Comparison of ENCODE assay signal across 20 cellular contexts in genomic region chr6:23983691-23984090, GRCh38.
DNase-seq lines count a peak whose midpoint lies in the region; ATAC-seq, FAIRE-seq and TF ChIP-seq lines count a peak whose summit lies in the region.
"Had no signal": no experiment of that assay in that cellular context is flagged by ENCODE, and none has a peak within 500 bp of the region (broad histone marks: within the 10 kb centered on the region; RNA-seq: fewer than 3 reads in every experiment).

No MANE protein-coding gene starts in this region.

- H3K79me2 ChIP-seq in H1 (ENCODE audit: control insufficient read depth in 1 of 2, insufficient read depth in 2 of 2, low read length in 2 of 2): no peaks in the 10 kb centered on the region

- DNase-seq in NCI-H748 (lab: John Stamatoyannopoulos, UW; ENCODE audit: unreplicated experiment) (peak; percentile 12), NCI-H748 treated with DMSO at 0.1 percent for 48 hours (lab: John Stamatoyannopoulos, UW) (no peak), H1 (ENCODE audit: low read depth in 1 of 2, low spot score in 2 of 2) (no peak), left colon (no peak), neuronal stem cell (ENCODE audit: low spot score) (peak; percentile 14), AG20443 (ENCODE audit: low spot score) (no peak), CD14-positive monocyte (ENCODE audit: low spot score) (no peak)
- DNase-seq: Calu3; CD8-positive, alpha-beta T cell; DMS53; DND-41; EL had no signal

- H2BK5ac ChIP-seq in H1 (ENCODE audit: low read depth, low read length): no peak overlapping the region
- H2BK5ac ChIP-seq in neuronal stem cell (ENCODE audit: low read length): no peak overlapping the region

- H2BK12ac ChIP-seq in H1 (ENCODE audit: low read depth, low read length) (no peak overlapping the region), neuronal stem cell (ENCODE audit: low read length) (no peak overlapping the region)

- ATAC-seq in left colon (peak; percentile 98), HG02981 (IDR thresholded peaks at IDR 0.05; ENCODE audit: unreplicated experiment) (no peak)
- ATAC-seq: A549; CD8-positive, alpha-beta T cell; GM12878; HepG2 had no signal

- peaks cover 0 to 2% (median 0%) of the 10 kb centered on the region in 3 donors for H3K27me3 Mint-ChIP-seq in CD14-positive monocyte (ENCODE audit: low read depth in 3 of 3)

- H4K8ac ChIP-seq in H1 (ENCODE audit: extremely low read depth, insufficient read depth, low read length) (no peak overlapping the region), neuronal stem cell (ENCODE audit: low read depth, low read length) (no peak overlapping the region)

- no peak for TF ChIP-seq RAD21 in H1 (IDR thresholded peaks at IDR 0.05 in 1 of 2, conservative IDR thresholded peaks at IDR 0.05 in 1 of 2; ENCODE audit: low read depth in 2 of 2, low read length in 2 of 2)

- H3K14ac ChIP-seq in H1 (ENCODE audit: insufficient read length) (no peak overlapping the region), neuronal stem cell (ENCODE audit: low read length) (no peak overlapping the region)

- no peak overlapping the region for H4K5ac ChIP-seq in H1 (ENCODE audit: insufficient read length, low read depth, low read length)

- H4K91ac ChIP-seq in H1 (replicated peaks; ENCODE audit: insufficient read length, low read length): no peak overlapping the region
- no peak overlapping the region for H4K91ac ChIP-seq in neuronal stem cell (ENCODE audit: low read depth, low read length, poor library complexity)

- H3K79me1 ChIP-seq in H1 (ENCODE audit: low read depth, low read length) (no peaks in the 10 kb centered on the region), neuronal stem cell (ENCODE audit: low read depth, low read length) (no peaks in the 10 kb centered on the region)

- no peak overlapping the region for H3K4me3 Mint-ChIP-seq in CD14-positive monocyte
- H3K4me3 Mint-ChIP-seq: CD8-positive, alpha-beta T cell had no signal

- H3K4me2 ChIP-seq in H1 (ENCODE audit: insufficient read depth in 1 of 2, low read depth in 2 of 2, low read length in 2 of 2): no peak overlapping the region
- no peak overlapping the region for H3K4me2 ChIP-seq in neuronal stem cell (ENCODE audit: insufficient read depth, low read length, poor library complexity, severe bottlenecking)
- H3K4me2 ChIP-seq: A549, BLaER1 had no signal

- H4K20me1 ChIP-seq in H1 (replicated peaks in 1 of 2; ENCODE audit: control insufficient read depth in 1 of 2, insufficient read depth in 2 of 2, low read length in 2 of 2): no peaks in the 10 kb centered on the region
- H4K20me1 ChIP-seq: BLaER1 had no signal

- WGBS in H1 (ENCODE audit: extremely low coverage in 1 of 2, insufficient coverage in 1 of 2, insufficient read length in 1 of 2, insufficient replicate concordance in 2 of 2, low coverage in 1 of 2, low lambda C conversion rate in 2 of 2, missing lambda C conversion rate in 1 of 2), 2 experiments: 71% methylated on average over 2 of the region's 2 CpGs; no CpG with 5 or more reads in 1 of the 2 experiments
- WGBS in neuronal stem cell (ENCODE audit: extremely low coverage in 2 of 2, insufficient read length in 2 of 2, insufficient replicate concordance in 1 of 2), 2 donors: no CpG with 5 or more reads among the region's 2 CpGs

- H2BK120ac ChIP-seq in H1 (replicated peaks; ENCODE audit: low read depth, low read length): no peak overlapping the region
- H2BK120ac ChIP-seq in neuronal stem cell (ENCODE audit: low read depth, low read length): no peak overlapping the region

- H3K4ac ChIP-seq in H1 (replicated peaks; ENCODE audit: insufficient read length, low read depth, low read length) (no peak overlapping the region), neuronal stem cell (ENCODE audit: low read length) (no peak overlapping the region)

- H3K9me3 ChIP-seq in H1 (ENCODE audit: insufficient read depth in 2 of 2, low read depth in 1 of 2, low read length in 1 of 2) (no peaks in the 10 kb centered on the region), neuronal stem cell (replicated peaks in 1 of 2; ENCODE audit: control insufficient read depth in 2 of 2, insufficient read depth in 1 of 2, low read depth in 1 of 2, low read length in 2 of 2) (no peaks in the 10 kb centered on the region)
- H3K9me3 ChIP-seq: A549, BLaER1 had no signal

- no peak overlapping the region for H3K18ac ChIP-seq in H1 (ENCODE audit: extremely low read depth, low read length)
- no peak overlapping the region for H3K18ac ChIP-seq in neuronal stem cell (ENCODE audit: low read length)

- H3K36me3 Mint-ChIP-seq in CD14-positive monocyte: no peaks in the 10 kb centered on the region
- H3K36me3 Mint-ChIP-seq: CD8-positive, alpha-beta T cell had no signal

- POLR2A ChIA-PET in H1 (lab: Charles Lee; ENCODE audit: partially characterized antibody): no interaction called here

- TF ChIP-seq POLR2A in H1 (IDR thresholded peaks at IDR 0.05; ENCODE audit: control extremely low read depth in 1 of 2, low read depth in 2 of 2, low read length in 2 of 2): no peak

- H3K9ac ChIP-seq in H1 (replicated peaks in 1 of 4; ENCODE audit: extremely low read depth in 1 of 4, low read depth in 3 of 4, low read length in 3 of 4) (no peak overlapping the region), neuronal stem cell (ENCODE audit: low read depth, low read length, poor library complexity) (no peak overlapping the region)
- H3K9ac ChIP-seq: BLaER1 had no signal

- H3K36me3 ChIP-seq in H1 (ENCODE audit: control insufficient read depth in 2 of 4, insufficient read depth in 4 of 4, low read length in 3 of 4): no peaks in the 10 kb centered on the region
- no peaks in the 10 kb centered on the region for H3K36me3 ChIP-seq in neuronal stem cell (replicated peaks in 1 of 2; ENCODE audit: control insufficient read depth in 2 of 2, insufficient read depth in 2 of 2, low read length in 2 of 2)
- H3K36me3 ChIP-seq: BLaER1 had no signal

- no peak overlapping the region for H2BK15ac ChIP-seq in H1 (ENCODE audit: low read length)
- no peak overlapping the region for H2BK15ac ChIP-seq in neuronal stem cell (ENCODE audit: low read length)

- no peak overlapping the region for H2BK20ac ChIP-seq in H1 (ENCODE audit: low read length)

- no peaks in the 10 kb centered on the region for H3K23me2 ChIP-seq in H1 (ENCODE audit: low read depth, low read length)

- H2AK5ac ChIP-seq in H1 (ENCODE audit: low read depth, low read length) (no peak overlapping the region), neuronal stem cell (ENCODE audit: low read depth, low read length) (no peak overlapping the region)

- H3K27me3 ChIP-seq in H1 (replicated peaks in 1 of 4; ENCODE audit: control insufficient read depth in 3 of 4, extremely low read depth in 1 of 4, insufficient read depth in 3 of 4, low read length in 3 of 4) (no peaks in the 10 kb centered on the region), neuronal stem cell (ENCODE audit: control insufficient read depth in 3 of 3, insufficient read depth in 3 of 3, low read depth in 1 of 3, low read length in 3 of 3) (no peaks in the 10 kb centered on the region)
- H3K27me3 ChIP-seq: BLaER1 had no signal

- no peaks in the 10 kb centered on the region for H3K4me1 Mint-ChIP-seq in CD14-positive monocyte

- intact Hi-C loops in left colon (cut with DNase I, micrococcal nuclease): no loop called here
- intact Hi-C loops in CD14-positive monocyte (cut with micrococcal nuclease): no loop called here

- CTCF ChIA-PET in H1 (lab: Charles Lee; ENCODE audit: partially characterized antibody): no interaction called here

- H3K23ac ChIP-seq in H1 (ENCODE audit: insufficient read length): no peak overlapping the region
- H3K23ac ChIP-seq in neuronal stem cell (ENCODE audit: low read depth, low read length, poor library complexity): no peak overlapping the region

- H3K4me3 ChIP-seq in H1 (ENCODE audit: extremely low read depth in 1 of 4, insufficient read depth in 2 of 4, low read depth in 3 of 4, low read length in 4 of 4): no peak overlapping the region
- H3K4me3 ChIP-seq in neuronal stem cell (ENCODE audit: low read length in 2 of 2): no peak overlapping the region
- H3K4me3 ChIP-seq: A549, BLaER1, GM12878 had no signal

- H3K56ac ChIP-seq in H1 (replicated peaks; ENCODE audit: insufficient read length, low read depth, low read length): no peak overlapping the region

- H3K9me3 Mint-ChIP-seq in CD14-positive monocyte: peaks cover 0 to 8% (median 0%) of the 10 kb centered on the region in 7 donors
- H3K9me3 Mint-ChIP-seq: CD8-positive, alpha-beta T cell had no signal

- FAIRE-seq in H1 (lab: Jason Lieb, UNC): no peak
- FAIRE-seq: A549, GM12878, GM19239, H54, HepG2 had no signal

- H3K4me1 ChIP-seq in H1 (replicated peaks in 1 of 4; ENCODE audit: control insufficient read depth in 3 of 4, insufficient read depth in 4 of 4, low read length in 3 of 4): no peaks in the 10 kb centered on the region
- peaks cover 1 to 2% of the 10 kb centered on the region in 2 donors for H3K4me1 ChIP-seq in neuronal stem cell (ENCODE audit: control insufficient read depth in 2 of 2, insufficient read depth in 1 of 2, low read depth in 1 of 2, low read length in 2 of 2)
- H3K4me1 ChIP-seq: A549, BLaER1 had no signal

- H2AFZ ChIP-seq in H1 (ENCODE audit: low read length): no peak overlapping the region; the same call in 1 of the 2 replicates
- no peak overlapping the region for H2AFZ ChIP-seq in neuronal stem cell (ENCODE audit: low read length)

- no peak overlapping the region for H3K27ac ChIP-seq in H1 (ENCODE audit: low read depth, low read length)
- H3K27ac ChIP-seq in neuronal stem cell (replicated peaks; ENCODE audit: low read length): no peak overlapping the region
- H3K27ac ChIP-seq: 22Rv1, A549, BLaER1 had no signal

- no peak overlapping the region for H3K27ac Mint-ChIP-seq in CD14-positive monocyte
- H3K27ac Mint-ChIP-seq: CD8-positive, alpha-beta T cell had no signal

- no peak for TF ChIP-seq EP300 in H1 (IDR thresholded peaks at IDR 0.05; ENCODE audit: borderline replicate concordance in 1 of 2, low read depth in 2 of 2, low read length in 2 of 2)

- TF ChIP-seq CTCF in H1 (IDR thresholded peaks at IDR 0.05; ENCODE audit: control extremely low read depth in 1 of 3, insufficient read depth in 1 of 3, low read depth in 1 of 3, low read length in 3 of 3) (no peak), CD14-positive monocyte (IDR thresholded peaks at IDR 0.05) (no peak)

TF ChIP-seq in H1, 55 proteins besides CTCF, POLR2A, EP300 and RAD21:
- TF ChIP-seq CEBPB (IDR thresholded peaks at IDR 0.05; ENCODE audit: low read depth, low read length): 0 out of 2 replicates have a peak, but pooled peaks have one; percentile 32
- TF ChIP-seq BRCA1 (IDR thresholded peaks at IDR 0.05; ENCODE audit: low read depth, low read length): no peak

Comparison
In these comparisons a context has a peak if more than half of its experiments do, and no peak if none do; other contexts are left out.
1. DNase-seq: peak in NCI-H748 (single experiment) and neuronal stem cell (single experiment); none in NCI-H748 treated with DMSO at 0.1 percent for 48 hours (single experiment), H1 (0 of 2), left colon (0 of 2), AG20443 (single experiment) and CD14-positive monocyte (single experiment).